In genomic region chr7:54758702-54759665, GRCh38 we compare ENCODE assay signal across 8 cellular contexts.
DNase-seq lines count a peak whose midpoint lies in the region; ATAC-seq, FAIRE-seq and TF ChIP-seq lines count a peak whose summit lies in the region.

SEC61G (minus strand) TSS chr7:54759211; CDS start chr7:54757588, 1,623 bp downstream.

- ATAC-seq in GM19035 (IDR thresholded peaks at IDR 0.05; ENCODE audit: unreplicated experiment) (peak; percentile 95), HG03354 (IDR thresholded peaks at IDR 0.05; ENCODE audit: poor library complexity, severe bottlenecking, unreplicated experiment) (peak; percentile 97)
- peak; percentile 94 to 96 for ATAC-seq in activated CD4-positive, CD25-positive, alpha-beta regulatory T cell treated with anti-CD3 and anti-CD28 coated beads, Interleukin-2, amount 50 U/mL, for 24 hours

- no peak for TF ChIP-seq CTCF in AG09319 (IDR thresholded peaks at IDR 0.05; ENCODE audit: low read depth, low read length)

- FAIRE-seq in islet of Langerhans (lab: Jason Lieb, UNC): peak; percentile 17

- DNase-seq in AG09319 (ENCODE audit: extremely low read depth, low read depth) (peak; percentile 96), NCI-H446 treated with DMSO at 0.1 percent for 48 hours (lab: John Stamatoyannopoulos, UW) (peak; percentile 91), cerebellar cortex (ENCODE audit: low spot score) (peak; percentile 96)
- DNase-seq in stimulated activated CD4-positive, alpha-beta T cell treated with anti-CD3 and anti-CD28 coated beads, Interleukin-12 subunit alpha, Interleukin-12 subunit beta, amount 100 ng/mL, for 4 hours: peak; percentile 93

Comparison
In these comparisons a context has a peak if more than half of its experiments do, and no peak if none do; other contexts are left out.
1. Peak in every context shown above with its lines: DNase-seq and ATAC-seq.